8 cellular contexts compared by ENCODE assay signal in genomic region chr12:53453953-53454640, GRCh38. TPM values are rescaled to one million over a fixed set of nuclear protein-coding genes. Genes with fewer than 3 reads are reported as not detected.
DNase-seq lines count a peak whose midpoint lies in the region; ATAC-seq and TF ChIP-seq lines count a peak whose summit lies in the region.

No MANE protein-coding gene starts in this region.

- ATAC-seq in activated T-cell treated with anti-CD3 and anti-CD28 coated beads, Interleukin-2, amount 50 U/mL, for 72 hours (replicated peaks in 1 of 2) = no peak
- no peak for ATAC-seq in WTC11
- ATAC-seq in stimulated activated naive B cell treated with anti-CD40 and anti-IgM and Interleukin-4, amounts not matched to agents 10 μg/mL and 1 μg/mL and 100 μg/mL, for 72 hours (replicated peaks) = no peak
- no peak for ATAC-seq in GM19023 (IDR thresholded peaks at IDR 0.05; ENCODE audit: unreplicated experiment)

- no peaks in the 10 kb centered on the region for H3K9me3 Mint-ChIP-seq in activated T-cell treated with anti-CD3 and anti-CD28 coated beads, Interleukin-2, amount 50 U/mL, for 72 hours
- H3K9me3 Mint-ChIP-seq in WTC11 = no peaks in the 10 kb centered on the region
- no peaks in the 10 kb centered on the region for H3K9me3 Mint-ChIP-seq in stimulated activated naive B cell treated with anti-CD40 and anti-IgM and Interleukin-4, amounts not matched to agents 10 μg/mL and 1 μg/mL and 100 μg/mL, for 72 hours

- no peak for DNase-seq in activated T-cell treated with anti-CD3 and anti-CD28 coated beads, Interleukin-2, amount 50 U/mL, for 72 hours
- DNase-seq in activated T-cell treated with anti-CD3 and anti-CD28 coated beads for 4 hours (no peak), WTC11 (ENCODE audit: low spot score) (no peak), fibroblast of villous mesenchyme (ENCODE audit: low read depth) (no peak), NCI-H1092 treated with DMSO at 0.1 percent for 48 hours (lab: John Stamatoyannopoulos, UW) (no peak)
- no peak for DNase-seq in stimulated activated naive B cell treated with anti-CD40 and anti-IgM and Interleukin-4, amounts not matched to agents 10 μg/mL and 1 μg/mL and 100 μg/mL, for 72 hours
- DNase-seq in NK-92 treated with Interleukin-12 subunit alpha and Interleukin-12 subunit beta, amount 100 ng/mL, for 24 hours (lab: John Stamatoyannopoulos, UW) = no peak

- peak overlapping the region; percentile 95 to 99 for H3K4me3 Mint-ChIP-seq in activated T-cell treated with anti-CD3 and anti-CD28 coated beads, Interleukin-2, amount 50 U/mL, for 72 hours
- H3K4me3 Mint-ChIP-seq in WTC11 = peak overlapping the region; percentile 96
- peak overlapping the region; percentile 92 to 98 for H3K4me3 Mint-ChIP-seq in stimulated activated naive B cell treated with anti-CD40 and anti-IgM and Interleukin-4, amounts not matched to agents 10 μg/mL and 1 μg/mL and 100 μg/mL, for 72 hours

- TF ChIP-seq CTCF in WTC11 (IDR thresholded peaks at IDR 0.05) (no peak), fibroblast of villous mesenchyme (IDR thresholded peaks at IDR 0.05; ENCODE audit: insufficient read depth, low read depth, low read length) (no peak)

- CTCF ChIA-PET in WTC11 (lab: Charles Lee) = interaction anchor here (0.9 to 1.2 kb wide), 2 partner anchors 23 to 34 kb away, joined by 3 read pairs; no protein-coding TSS in a partner anchor

- POLR2A ChIA-PET in WTC11 (lab: Charles Lee) = interaction anchor here (0.5 to 1.2 kb wide), 3 partner anchors 12 to 47 kb away, joined by 3 to 6 read pairs (median 5); partner anchors contain the start of gene TARBP2

- H3K4me1 Mint-ChIP-seq in activated T-cell treated with anti-CD3 and anti-CD28 coated beads, Interleukin-2, amount 50 U/mL, for 72 hours (ENCODE audit: low read depth) = peaks cover 65% of the 10 kb centered on the region
- H3K4me1 Mint-ChIP-seq in WTC11 = peaks cover 25% of the 10 kb centered on the region
- H3K4me1 Mint-ChIP-seq in stimulated activated naive B cell treated with anti-CD40 and anti-IgM and Interleukin-4, amounts not matched to agents 10 μg/mL and 1 μg/mL and 100 μg/mL, for 72 hours = peaks cover 15 to 34% of the 10 kb centered on the region in 2 donors

- H3K27ac Mint-ChIP-seq in activated T-cell treated with anti-CD3 and anti-CD28 coated beads, Interleukin-2, amount 50 U/mL, for 72 hours = peak overlapping the region; percentile 92
- H3K27ac Mint-ChIP-seq in WTC11 = peak overlapping the region; percentile 92
- peak overlapping the region; percentile 100 for H3K27ac Mint-ChIP-seq in stimulated activated naive B cell treated with anti-CD40 and anti-IgM and Interleukin-4, amounts not matched to agents 10 μg/mL and 1 μg/mL and 100 μg/mL, for 72 hours

- peak overlapping the region; percentile 97 for H3K4me3 ChIP-seq in fibroblast of villous mesenchyme (ENCODE audit: low read depth, low read length)

- H3K27me3 Mint-ChIP-seq in activated T-cell treated with anti-CD3 and anti-CD28 coated beads, Interleukin-2, amount 50 U/mL, for 72 hours (ENCODE audit: low read depth) = no peaks in the 10 kb centered on the region
- no peaks in the 10 kb centered on the region for H3K27me3 Mint-ChIP-seq in WTC11 (ENCODE audit: low read depth)
- no peaks in the 10 kb centered on the region for H3K27me3 Mint-ChIP-seq in stimulated activated naive B cell treated with anti-CD40 and anti-IgM and Interleukin-4, amounts not matched to agents 10 μg/mL and 1 μg/mL and 100 μg/mL, for 72 hours

- peaks cover 13 to 48% of the 10 kb centered on the region in 2 donors for H3K36me3 Mint-ChIP-seq in activated T-cell treated with anti-CD3 and anti-CD28 coated beads, Interleukin-2, amount 50 U/mL, for 72 hours (ENCODE audit: insufficient read depth in 2 of 2)
- H3K36me3 Mint-ChIP-seq in WTC11 = peaks cover 60% of the 10 kb centered on the region
- H3K36me3 Mint-ChIP-seq in stimulated activated naive B cell treated with anti-CD40 and anti-IgM and Interleukin-4, amounts not matched to agents 10 μg/mL and 1 μg/mL and 100 μg/mL, for 72 hours = peaks cover 33 to 59% of the 10 kb centered on the region in 2 donors

TF ChIP-seq in WTC11, 78 proteins besides CTCF, POLR2A, EP300 and RAD21:
- TF ChIP-seq, protein P1, sequence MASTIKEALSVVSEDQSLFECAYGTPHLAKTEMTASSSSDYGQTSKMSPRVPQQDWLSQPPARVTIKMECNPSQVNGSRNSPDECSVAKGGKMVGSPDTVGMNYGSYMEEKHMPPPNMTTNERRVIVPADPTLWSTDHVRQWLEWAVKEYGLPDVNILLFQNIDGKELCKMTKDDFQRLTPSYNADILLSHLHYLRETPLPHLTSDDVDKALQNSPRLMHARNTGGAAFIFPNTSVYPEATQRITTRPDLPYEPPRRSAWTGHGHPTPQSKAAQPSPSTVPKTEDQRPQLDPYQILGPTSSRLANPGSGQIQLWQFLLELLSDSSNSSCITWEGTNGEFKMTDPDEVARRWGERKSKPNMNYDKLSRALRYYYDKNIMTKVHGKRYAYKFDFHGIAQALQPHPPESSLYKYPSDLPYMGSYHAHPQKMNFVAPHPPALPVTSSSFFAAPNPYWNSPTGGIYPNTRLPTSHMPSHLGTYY (CRISPR knock-in tag; IDR thresholded peaks at IDR 0.05) = no peak
- peak; percentile 41; the same call in 1 of the 2 replicates for TF ChIP-seq ZNF671 (CRISPR knock-in tag; IDR thresholded peaks at IDR 0.05)
TF ChIP-seq in WTC11: peak in this region for 1.

RNA-seq across cellular contexts. Expression of gene PCBP2, which starts 2.2 kb away (rescaled TPM):
- total RNA-seq in activated T-cell treated with anti-CD3 and anti-CD28 coated beads, Interleukin-2, amount 50 U/mL, for 72 hours = 1,000 to 10,000 TPM; 1,155 to 1,265 TPM
- total RNA-seq in WTC11 (2021) (981 to 1,004 TPM (median 984 TPM) in 3 replicates), fibroblast of villous mesenchyme (193 and 237 TPM in 2 replicates)

RNA-seq across cellular contexts. Expression of gene PRR13, which starts 12.6 kb away (rescaled TPM):
- total RNA-seq in activated T-cell treated with anti-CD3 and anti-CD28 coated beads, Interleukin-2, amount 50 U/mL, for 72 hours = 100 to 1,000 TPM; 109 to 145 TPM
- total RNA-seq in WTC11 (2021) (150 to 187 TPM (median 155 TPM) in 3 replicates), fibroblast of villous mesenchyme (60.0 and 64.4 TPM in 2 replicates)

RNA-seq across cellular contexts. Expression of gene AMHR2, which starts 30.4 kb away (rescaled TPM):
- not detected for total RNA-seq in activated T-cell treated with anti-CD3 and anti-CD28 coated beads, Interleukin-2, amount 50 U/mL, for 72 hours
- total RNA-seq in WTC11 (2021) (not detected in 3 replicates), fibroblast of villous mesenchyme (not detected in 2 replicates)

RNA-seq across cellular contexts. Expression of gene MAP3K12, which starts 45.2 kb away (rescaled TPM):
- total RNA-seq in activated T-cell treated with anti-CD3 and anti-CD28 coated beads, Interleukin-2, amount 50 U/mL, for 72 hours = 10 to 100 TPM; 18.8 to 23.7 TPM
- total RNA-seq in WTC11 (2021) (23.6 to 27.9 TPM (median 25.1 TPM) in 3 replicates), fibroblast of villous mesenchyme (35.8 and 41.0 TPM in 2 replicates)

RNA-seq across cellular contexts. Expression of gene TARBP2, which starts 47.0 kb away (rescaled TPM):
- 10 to 100 TPM; 37.7 to 40.7 TPM for total RNA-seq in activated T-cell treated with anti-CD3 and anti-CD28 coated beads, Interleukin-2, amount 50 U/mL, for 72 hours
- total RNA-seq in WTC11 (2021) = 69.0 to 74.0 TPM (median 69.1 TPM) in 3 replicates
- total RNA-seq in fibroblast of villous mesenchyme = 47.4 and 54.8 TPM in 2 replicates
